6 cellular contexts compared by ENCODE assay signal in the genomic region with DNA sequence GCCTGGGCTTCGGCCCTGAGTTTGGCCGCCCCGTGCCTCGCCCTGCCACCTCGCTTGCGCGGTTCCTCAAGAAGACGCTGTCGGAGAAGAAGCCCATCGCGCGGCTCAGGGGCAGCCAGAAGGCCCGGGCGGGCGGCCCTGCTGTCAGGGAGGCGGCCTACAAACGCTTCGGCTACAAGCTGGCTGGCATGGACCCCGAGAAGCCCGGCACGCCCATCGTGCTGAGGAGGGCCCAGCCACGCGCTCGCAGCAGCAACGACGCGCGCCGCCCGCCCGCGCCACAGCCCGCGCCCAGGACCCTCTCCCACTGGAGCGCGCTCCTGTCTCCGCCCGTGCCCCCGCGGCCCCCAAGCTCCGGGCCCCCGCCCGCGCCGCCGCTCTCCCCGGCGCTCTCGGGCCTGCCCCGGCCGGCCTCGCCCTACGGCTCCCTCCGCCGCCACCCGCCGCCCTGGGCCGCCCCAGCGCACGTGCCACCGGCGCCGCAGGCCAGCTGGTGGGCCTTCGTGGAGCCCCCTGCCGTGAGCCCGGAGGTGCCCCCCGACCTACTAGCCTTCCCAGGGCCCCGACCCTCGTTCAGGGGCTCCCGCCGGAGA. TPM values are rescaled to one million over a fixed set of nuclear protein-coding genes. Genes with fewer than 3 reads are reported as not detected.
"Had no signal": no experiment of that assay in that cellular context is flagged by ENCODE, and none has a peak within 500 bp of the region (broad histone marks: within the 10 kb centered on the region; RNA-seq: fewer than 3 reads in every experiment).

No MANE protein-coding gene starts in this region.

- DNase-seq: IMR-90 had no signal

- H3K36me3 Mint-ChIP-seq: IgD-negative memory B cell had no signal

- ATAC-seq: HepG2, K562 had no signal

- H3K27ac ChIP-seq: HL-60 had no signal

- H3K27ac Mint-ChIP-seq: IgD-negative memory B cell had no signal

- H3K4me3 ChIP-seq: K562 had no signal

- H3K4me3 Mint-ChIP-seq: IgD-negative memory B cell had no signal

RNA-seq across cellular contexts. Expression of a gene that starts 12.0 kb away (rescaled TPM):
- total RNA-seq: HT1080 had no signal
